13 cellular contexts compared by ENCODE assay signal in the genomic region with DNA sequence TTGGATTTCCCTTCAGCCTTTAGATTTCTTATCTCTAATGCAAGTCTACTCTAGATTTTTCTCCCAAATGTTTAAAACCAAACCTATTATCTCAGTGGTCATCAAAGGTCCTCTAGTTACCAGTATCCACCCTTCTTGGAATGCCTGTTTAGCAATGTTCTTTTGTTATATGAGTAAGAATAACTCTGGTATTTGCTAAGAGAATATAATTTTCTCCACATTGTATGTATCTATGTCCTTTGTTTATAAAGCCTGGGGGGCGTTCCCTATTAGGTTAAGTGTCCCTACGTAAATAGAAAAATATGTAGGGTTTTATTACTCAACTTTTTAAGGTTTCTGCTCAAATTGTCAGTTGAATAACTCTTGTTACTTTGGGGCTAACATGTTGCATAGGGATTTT.
"Had no signal": no experiment of that assay in that cellular context is flagged by ENCODE, and none has a peak within 500 bp of the region (broad histone marks: within the 10 kb centered on the region; RNA-seq: fewer than 3 reads in every experiment).

No MANE protein-coding gene starts in this region.

- DNase-seq: activated naive CD4-positive, alpha-beta T cell; activated naive CD8-positive, alpha-beta T cell treated with anti-CD3 and anti-CD28 coated beads, Interleukin-2, amount 10 ng/mL, durations not matched to agents 7 days and 5 days; activated T-cell treated with anti-CD3 and anti-CD28 coated beads for 4 hours; aorta; erythroblast; mucosa of descending colon; natural killer cell; sigmoid colon; stimulated activated CD4-positive, alpha-beta T cell treated with anti-CD3 and anti-CD28 coated beads, Interleukin-2, amount 100 ng/mL, for 24 hours had no signal

- H3K27me3 Mint-ChIP-seq: activated naive CD8-positive, alpha-beta T cell treated with anti-CD3 and anti-CD28 coated beads, Interleukin-2, amount 10 ng/mL, durations not matched to agents 7 days and 5 days; stimulated activated memory B cell treated with anti-CD40 and anti-IgM and Interleukin-4, amounts not matched to agents 10 μg/mL and 1 μg/mL and 100 μg/mL, for 72 hours had no signal

- H3K9me3 Mint-ChIP-seq: natural killer cell; stimulated activated memory B cell treated with anti-CD40 and anti-IgM and Interleukin-4, amounts not matched to agents 10 μg/mL and 1 μg/mL and 100 μg/mL, for 72 hours; T-helper 2 cell treated with Interferon-gamma antibody and Interleukin-4, amounts not matched to agents 5 μg/mL and 100 μg/mL, for 36 hours had no signal

- H3K4me3 ChIP-seq: cardiac muscle cell, lung, mucosa of descending colon, sigmoid colon had no signal

- H3K36me3 Mint-ChIP-seq: natural killer cell had no signal

- H3K4me3 Mint-ChIP-seq: activated naive CD8-positive, alpha-beta T cell treated with anti-CD3 and anti-CD28 coated beads, Interleukin-2, amount 10 ng/mL, durations not matched to agents 7 days and 5 days; natural killer cell; stimulated activated memory B cell treated with anti-CD40 and anti-IgM and Interleukin-4, amounts not matched to agents 10 μg/mL and 1 μg/mL and 100 μg/mL, for 72 hours; T-helper 2 cell treated with Interferon-gamma antibody and Interleukin-4, amounts not matched to agents 5 μg/mL and 100 μg/mL, for 36 hours had no signal

- H3K27ac Mint-ChIP-seq: activated naive CD8-positive, alpha-beta T cell treated with anti-CD3 and anti-CD28 coated beads, Interleukin-2, amount 10 ng/mL, durations not matched to agents 7 days and 5 days; natural killer cell; stimulated activated memory B cell treated with anti-CD40 and anti-IgM and Interleukin-4, amounts not matched to agents 10 μg/mL and 1 μg/mL and 100 μg/mL, for 72 hours; T-helper 2 cell treated with Interferon-gamma antibody and Interleukin-4, amounts not matched to agents 5 μg/mL and 100 μg/mL, for 36 hours had no signal
